In genomic region chr4:41990383-41991111, GRCh38 we compare ENCODE assay signal across 8 cellular contexts. TPM values are rescaled to one million over a fixed set of nuclear protein-coding genes. Genes with fewer than 3 reads are reported as not detected.
A peak's percentile ranks its signal among the peaks of the same experiment; 100 is the strongest.
DNase-seq lines count a peak whose midpoint lies in the region; ATAC-seq and TF ChIP-seq lines count a peak whose summit lies in the region.

SLC30A9 (plus strand) TSS chr4:41990530; CDS start chr4:41990652, 122 bp downstream.

- peaks cover 30% of the 10 kb centered on the region for H3K4me1 Mint-ChIP-seq in chondrocyte (ENCODE audit: low read depth)

- peaks cover 2% of the 10 kb centered on the region; the same call in 1 of the 2 replicates for H3K4me1 ChIP-seq in BE2C

- peak within 1 kb of the TSS; percentile 86 for H3K4me3 Mint-ChIP-seq in chondrocyte (ENCODE audit: unreplicated experiment)

- H3K36me3 Mint-ChIP-seq in chondrocyte (ENCODE audit: low read depth), result no peaks in the 10 kb centered on the region

- peak; percentile 99 for ATAC-seq in HG03439 (IDR thresholded peaks at IDR 0.05; ENCODE audit: unreplicated experiment)

- no peaks in the 10 kb centered on the region for H3K36me3 ChIP-seq in BE2C
- H3K36me3 ChIP-seq in kidney epithelial cell (ENCODE audit: control insufficient read depth, insufficient read depth, low read length), result no peaks in the 10 kb centered on the region

- peak; percentile 92 for TF ChIP-seq POLR2A in GM19193 (IDR thresholded peaks at IDR 0.05; ENCODE audit: extremely low read depth, insufficient read depth, insufficient read length)

- no peaks in the 10 kb centered on the region for H3K9me3 ChIP-seq in BE2C

- H3K27me3 ChIP-seq in BE2C, result no peaks in the 10 kb centered on the region
- no peaks in the 10 kb centered on the region for H3K27me3 ChIP-seq in kidney epithelial cell (ENCODE audit: control insufficient read depth, insufficient read depth, low read length)

- TF ChIP-seq CTCF in BE2C (IDR thresholded peaks at IDR 0.05; ENCODE audit: low read depth, low read length) (peak; percentile 38), chondrocyte (IDR thresholded peaks at IDR 0.05) (peak; percentile 75), kidney epithelial cell (IDR thresholded peaks at IDR 0.05; ENCODE audit: insufficient read depth, low read length, poor library complexity, severe bottlenecking) (peak; percentile 29)

- peak within 1 kb of the TSS; percentile 86 for H3K27ac Mint-ChIP-seq in chondrocyte (ENCODE audit: unreplicated experiment)

- peak within 1 kb of the TSS; percentile 97 for H3K4me3 ChIP-seq in BE2C (ENCODE audit: low read depth, low read length)
- H3K4me3 ChIP-seq in kidney epithelial cell (ENCODE audit: low read depth, low read length), result peak within 1 kb of the TSS; percentile 86

- H3K27me3 Mint-ChIP-seq in chondrocyte (ENCODE audit: low read depth), result no peaks in the 10 kb centered on the region

- DNase-seq in BE2C, result peak; percentile 94
- peak; percentile 80 for DNase-seq in NCI-H510A (lab: John Stamatoyannopoulos, UW)
- DNase-seq in activated CD4-positive, alpha-beta T cell treated with anti-CD3 and anti-CD28 coated beads for 1 hour, result peak; percentile 88
- peak; percentile 95 for DNase-seq in chondrocyte (ENCODE audit: low spot score)
- peak; percentile 80 for DNase-seq in kidney epithelial cell (ENCODE audit: low read depth)
- peak; percentile 87 to 88 for DNase-seq in stimulated activated CD4-positive, alpha-beta T cell treated with anti-CD3 and anti-CD28 coated beads, Interleukin-15, amount 100 ng/mL, for 48 hours (ENCODE audit: low read depth in 2 of 2)

- H3K9me3 Mint-ChIP-seq in chondrocyte (ENCODE audit: low read depth), result no peaks in the 10 kb centered on the region

RNA-seq across cellular contexts. Expression of gene SLC30A9, which starts in this region (rescaled TPM):
- polyA plus RNA-seq in BE2C (2012; ENCODE audit: insufficient read depth, insufficient read length, low read depth), result 39.5 TPM
- total RNA-seq in chondrocyte (44.6 to 49.0 TPM (median 47.9 TPM) in 3 replicates), kidney epithelial cell (64.5 and 65.9 TPM in 2 replicates)

Comparison
In these comparisons a context has a peak if more than half of its experiments do, and no peak if none do; other contexts are left out.
1. Peak in every context shown above with its lines: DNase-seq, ATAC-seq and H3K4me3 ChIP-seq.